In the genomic region with DNA sequence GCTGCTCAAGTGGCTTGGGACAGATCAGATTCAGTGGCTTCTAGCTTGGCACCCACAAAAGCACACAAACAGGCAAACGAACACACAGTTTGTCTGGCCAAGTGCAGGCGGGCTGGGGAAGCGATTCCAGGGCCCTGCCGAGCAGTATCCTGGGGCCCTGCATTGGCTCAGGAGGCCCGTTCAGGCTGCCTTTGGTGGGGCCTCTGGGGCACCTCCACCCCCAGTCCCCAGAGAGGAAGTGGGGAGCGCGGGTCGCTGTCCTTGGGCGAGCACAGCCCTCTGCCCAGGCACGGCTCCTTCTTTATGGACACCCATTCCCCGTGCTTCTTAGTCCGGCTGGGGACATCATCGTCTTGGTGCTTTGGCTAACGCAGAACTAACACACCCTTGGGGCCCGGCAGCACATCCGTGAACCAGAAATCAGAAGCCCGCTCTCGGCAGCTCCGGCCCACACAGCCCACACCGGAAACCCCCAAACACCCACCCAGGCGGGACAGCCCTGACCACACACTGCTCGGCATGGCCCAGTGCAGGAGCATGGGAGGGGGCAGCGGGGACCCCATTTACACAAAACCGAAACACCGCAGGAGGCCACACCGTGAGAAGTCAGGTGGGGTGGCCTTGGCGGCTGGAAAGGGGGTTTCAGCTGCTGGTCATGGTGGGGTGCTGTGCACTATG, we compare ENCODE assay signal across 7 cellular contexts.
DNase-seq lines count a peak whose midpoint lies in the region; ATAC-seq and TF ChIP-seq lines count a peak whose summit lies in the region.
"Not testable (repeated sequence)": the region's sequence is repeated elsewhere in the genome, so short reads cannot be mapped to it uniquely, and the experiment has no call there.

No MANE protein-coding gene starts in this region.

- H3K4me1 Mint-ChIP-seq in activated B cell treated with CpG ODN at 0.5 μM for 24 hours; stimulated activated naive B cell treated with anti-CD40 and anti-IgM and Interleukin-4, amounts not matched to agents 10 μg/mL and 1 μg/mL and 100 μg/mL, for 72 hours: not testable (repeated sequence)

- H3K27ac Mint-ChIP-seq in activated B cell treated with CpG ODN at 0.5 μM for 24 hours; stimulated activated naive B cell treated with anti-CD40 and anti-IgM and Interleukin-4, amounts not matched to agents 10 μg/mL and 1 μg/mL and 100 μg/mL, for 72 hours: not testable (repeated sequence)

- not testable (repeated sequence) for TF ChIP-seq CTCF in activated B cell treated with CpG ODN at 0.5 μM for 24 hours (IDR thresholded peaks at IDR 0.05); mucosa of descending colon (IDR thresholded peaks at IDR 0.05)

- DNase-seq in activated B cell treated with CpG ODN at 0.5 μM for 24 hours; mucosa of descending colon; stimulated activated naive B cell treated with anti-CD40 and anti-IgM and Interleukin-4, amounts not matched to agents 10 μg/mL and 1 μg/mL and 100 μg/mL, for 72 hours: not testable (repeated sequence)

- CTCF ChIA-PET in activated B cell treated with CpG ODN at 0.5 μM for 24 hours (lab: Charles Lee) = not testable (repeated sequence)

- not testable (repeated sequence) for H3K9me3 ChIP-seq in mucosa of descending colon

- not testable (repeated sequence) for H3K4me1 ChIP-seq in mucosa of descending colon (ENCODE audit: low read depth)

- ATAC-seq in GM18511 (IDR thresholded peaks at IDR 0.05; ENCODE audit: unreplicated experiment) = peak; percentile 65
- ATAC-seq in GM18909 (IDR thresholded peaks at IDR 0.05; ENCODE audit: poor library complexity, unreplicated experiment) = peak; percentile 68
- ATAC-seq in HG02588 (IDR thresholded peaks at IDR 0.05; ENCODE audit: unreplicated experiment) = peak; percentile 38
- ATAC-seq in HG02763 (IDR thresholded peaks at IDR 0.05; ENCODE audit: unreplicated experiment) = peak; percentile 50
- peak; percentile 51 for ATAC-seq in activated B cell treated with CpG ODN at 0.5 μM for 24 hours (ENCODE audit: low read depth)
- peak; percentile 16 for ATAC-seq in mucosa of descending colon
- peak; percentile 54 to 64 for ATAC-seq in stimulated activated naive B cell treated with anti-CD40 and anti-IgM and Interleukin-4, amounts not matched to agents 10 μg/mL and 1 μg/mL and 100 μg/mL, for 72 hours (replicated peaks)

- not testable (repeated sequence) for H3K4me3 Mint-ChIP-seq in activated B cell treated with CpG ODN at 0.5 μM for 24 hours; stimulated activated naive B cell treated with anti-CD40 and anti-IgM and Interleukin-4, amounts not matched to agents 10 μg/mL and 1 μg/mL and 100 μg/mL, for 72 hours

- not testable (repeated sequence) for H3K4me3 ChIP-seq in mucosa of descending colon

- not testable (repeated sequence) for H3K27me3 Mint-ChIP-seq in activated B cell treated with CpG ODN at 0.5 μM for 24 hours; stimulated activated naive B cell treated with anti-CD40 and anti-IgM and Interleukin-4, amounts not matched to agents 10 μg/mL and 1 μg/mL and 100 μg/mL, for 72 hours

- not testable (repeated sequence) for H3K36me3 Mint-ChIP-seq in activated B cell treated with CpG ODN at 0.5 μM for 24 hours (ENCODE audit: low read depth); stimulated activated naive B cell treated with anti-CD40 and anti-IgM and Interleukin-4, amounts not matched to agents 10 μg/mL and 1 μg/mL and 100 μg/mL, for 72 hours

- intact Hi-C loops in activated B cell treated with CpG ODN at 0.5 μM for 24 hours (cut with micrococcal nuclease); mucosa of descending colon (cut with DNase I, micrococcal nuclease): not testable (repeated sequence)

- POLR2A ChIA-PET in activated B cell treated with CpG ODN at 0.5 μM for 24 hours (lab: Charles Lee) = not testable (repeated sequence)

- H3K36me3 ChIP-seq in mucosa of descending colon (ENCODE audit: low read depth) = not testable (repeated sequence)

- not testable (repeated sequence) for H3K9me3 Mint-ChIP-seq in activated B cell treated with CpG ODN at 0.5 μM for 24 hours; stimulated activated naive B cell treated with anti-CD40 and anti-IgM and Interleukin-4, amounts not matched to agents 10 μg/mL and 1 μg/mL and 100 μg/mL, for 72 hours

Comparison
In these comparisons a context has a peak if more than half of its experiments do, and no peak if none do; other contexts are left out.
1. ATAC-seq: peak in every context shown above with its lines; median percentile 68 in GM18909; 65 in GM18511; 59 in stimulated activated naive B cell treated with anti-CD40 and anti-IgM and Interleukin-4, amounts not matched to agents 10 μg/mL and 1 μg/mL and 100 μg/mL, for 72 hours; 51 in activated B cell treated with CpG ODN at 0.5 μM for 24 hours; 50 in HG02763; 38 in HG02588; 16 in mucosa of descending colon.